ENCODE assay signal across 7 cellular contexts in the genomic region with DNA sequence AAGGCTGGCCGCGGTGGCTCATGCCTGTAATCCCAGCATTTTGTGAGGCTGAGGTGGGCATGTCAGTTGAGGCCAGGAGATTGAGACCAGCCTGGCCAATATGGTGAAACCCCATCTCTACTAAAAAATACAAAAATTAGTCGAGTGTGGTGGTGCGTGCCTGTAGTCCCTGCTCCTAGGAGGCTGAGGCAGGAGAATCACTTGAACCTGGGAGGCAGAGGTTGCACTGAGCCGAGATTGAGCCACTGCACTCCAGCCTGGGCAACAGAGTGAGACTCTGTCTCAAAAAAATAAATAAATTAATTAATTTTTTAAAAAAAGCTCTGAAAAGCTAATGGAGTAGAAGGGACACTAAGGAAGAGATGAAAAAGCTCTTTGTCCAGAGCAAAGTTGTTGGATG.
DNase-seq lines count a peak whose midpoint lies in the region; ATAC-seq, FAIRE-seq and TF ChIP-seq lines count a peak whose summit lies in the region.
"Not testable (repeated sequence)": the region's sequence is repeated elsewhere in the genome, so short reads cannot be mapped to it uniquely, and the experiment has no call there.

No MANE protein-coding gene starts in this region.

- H3K9me2 ChIP-seq in GM23338 (ENCODE audit: insufficient read depth): not testable (repeated sequence)

- not testable (repeated sequence) for ATAC-seq in GM23338; activated CD4-positive, alpha-beta T cell treated with anti-CD3 and anti-CD28 coated beads for 36 hours

- H2AFZ ChIP-seq in GM23338; astrocyte (ENCODE audit: low read depth, low read length): not testable (repeated sequence)

- H3F3A ChIP-seq in GM23338 (replicated peaks; ENCODE audit: low read depth): not testable (repeated sequence)

- H3K9ac ChIP-seq in astrocyte (ENCODE audit: low read length): not testable (repeated sequence)

- not testable (repeated sequence) for H3K79me2 ChIP-seq in GM23338 (replicated peaks; ENCODE audit: insufficient read depth); astrocyte (ENCODE audit: insufficient read depth, low read length)

- not testable (repeated sequence) for DNase-seq in GM23338 (ENCODE audit: low spot score); activated CD4-positive, alpha-beta T cell treated with anti-CD3 and anti-CD28 coated beads for 36 hours; astrocyte (ENCODE audit: low read depth); esophagus muscularis mucosa (ENCODE audit: extremely low spot score); osteocyte (ENCODE audit: extremely low spot score, unreplicated experiment); suprapubic skin (ENCODE audit: low spot score in 2 of 2)

- H3K4me1 ChIP-seq in GM23338 (ENCODE audit: insufficient read depth) (peaks cover 35% of the 10 kb centered on the region), esophagus muscularis mucosa (peaks cover 37 to 74% (median 69%) of the 10 kb centered on the region in 4 donors), suprapubic skin (peaks cover 41% of the 10 kb centered on the region)
- H3K4me1 ChIP-seq in astrocyte (ENCODE audit: insufficient read depth, low read length): not testable (repeated sequence)

- H3K27me3 Mint-ChIP-seq in GM23338 (ENCODE audit: insufficient read depth, low read depth, poor library complexity); activated CD4-positive, alpha-beta T cell treated with anti-CD3 and anti-CD28 coated beads for 36 hours; astrocyte (ENCODE audit: low read depth, unreplicated experiment); osteocyte (ENCODE audit: unreplicated experiment): not testable (repeated sequence)

- not testable (repeated sequence) for H3K4me3 ChIP-seq in GM23338; astrocyte (ENCODE audit: insufficient read depth, low read depth, low read length); esophagus muscularis mucosa; suprapubic skin

- not testable (repeated sequence) for FAIRE-seq in astrocyte (lab: Jason Lieb, UNC)

- H3K36me3 Mint-ChIP-seq in GM23338 (ENCODE audit: low read depth) (peaks cover 25% of the 10 kb centered on the region), osteocyte (ENCODE audit: unreplicated experiment) (peaks cover 17% of the 10 kb centered on the region)
- peaks cover 52% of the 10 kb centered on the region for H3K36me3 Mint-ChIP-seq in activated CD4-positive, alpha-beta T cell treated with anti-CD3 and anti-CD28 coated beads for 36 hours (ENCODE audit: low read depth)
- H3K36me3 Mint-ChIP-seq in astrocyte (ENCODE audit: low read depth, unreplicated experiment): not testable (repeated sequence)

- H3K9me3 Mint-ChIP-seq in GM23338; activated CD4-positive, alpha-beta T cell treated with anti-CD3 and anti-CD28 coated beads for 36 hours (ENCODE audit: low read depth); astrocyte (ENCODE audit: unreplicated experiment); osteocyte (ENCODE audit: unreplicated experiment): not testable (repeated sequence)

- 76% methylated on average over 5 of the region's 5 CpGs for WGBS in esophagus muscularis mucosa
- 84% methylated on average over 5 of the region's 5 CpGs for WGBS in suprapubic skin

- H3K9me3 ChIP-seq in astrocyte (ENCODE audit: insufficient read depth, low read depth, low read length); esophagus muscularis mucosa; suprapubic skin: not testable (repeated sequence)

- H3K27ac ChIP-seq in GM23338 (ENCODE audit: low read depth) (peak overlapping the region; percentile 21), astrocyte (ENCODE audit: low read depth, low read length) (peak overlapping the region; percentile 39), esophagus muscularis mucosa (replicated peaks in 1 of 4) (peak overlapping the region; percentile 73 to 83 (median 82)), layer of hippocampus (ENCODE audit: low read depth, low read length) (peak overlapping the region; percentile 80), suprapubic skin (peak overlapping the region; percentile 31)

- H3K4me1 Mint-ChIP-seq in GM23338 (peaks cover 34% of the 10 kb centered on the region), astrocyte (ENCODE audit: low read depth, unreplicated experiment) (peaks cover 23% of the 10 kb centered on the region), osteocyte (ENCODE audit: unreplicated experiment) (peaks cover 43% of the 10 kb centered on the region)
- H3K4me1 Mint-ChIP-seq in activated CD4-positive, alpha-beta T cell treated with anti-CD3 and anti-CD28 coated beads for 36 hours: peaks cover 67% of the 10 kb centered on the region

- H3K27ac Mint-ChIP-seq in GM23338 (peak overlapping the region; percentile 80; the same call in 1 of the 2 replicates), osteocyte (ENCODE audit: unreplicated experiment) (peak overlapping the region; percentile 69)
- H3K27ac Mint-ChIP-seq in activated CD4-positive, alpha-beta T cell treated with anti-CD3 and anti-CD28 coated beads for 36 hours: peak overlapping the region; percentile 64
- H3K27ac Mint-ChIP-seq in astrocyte (ENCODE audit: unreplicated experiment): not testable (repeated sequence)

- not testable (repeated sequence) for TF ChIP-seq CTCF in GM23338 (conservative IDR thresholded peaks at IDR 0.05; ENCODE audit: low read depth in 2 of 2); astrocyte (IDR thresholded peaks at IDR 0.05; ENCODE audit: insufficient read depth, low read depth, low read length); esophagus muscularis mucosa (IDR thresholded peaks at IDR 0.05); osteocyte (IDR thresholded peaks at IDR 0.05); suprapubic skin (IDR thresholded peaks at IDR 0.05)

- intact Hi-C loops in activated CD4-positive, alpha-beta T cell treated with anti-CD3 and anti-CD28 coated beads for 36 hours (cut with DNase I, micrococcal nuclease); esophagus muscularis mucosa (cut with DNase I): not testable (repeated sequence)

- TF ChIP-seq POLR2A in esophagus muscularis mucosa (IDR thresholded peaks at IDR 0.05; ENCODE audit: low read depth); suprapubic skin (IDR thresholded peaks at IDR 0.05): not testable (repeated sequence)

- POLR2A ChIA-PET in activated CD4-positive, alpha-beta T cell treated with anti-CD3 and anti-CD28 coated beads for 36 hours (lab: Charles Lee): interaction anchor here (0.6 to 1.0 kb wide), 2 partner anchors 49 to 74 kb away, joined by 3 to 5 read pairs; no protein-coding TSS in a partner anchor

- 0 out of 2 replicates have a peak overlapping the region, but pooled peaks have one; percentile 63 for H3K4me2 ChIP-seq in GM23338
- H3K4me2 ChIP-seq in astrocyte (ENCODE audit: low read length): peak overlapping the region; percentile 73

- H3K36me3 ChIP-seq in GM23338 (ENCODE audit: insufficient read depth); astrocyte (ENCODE audit: insufficient read depth, low read length); suprapubic skin: not testable (repeated sequence)
- peaks cover 0 to 12% (median 2%) of the 10 kb centered on the region in 4 donors for H3K36me3 ChIP-seq in esophagus muscularis mucosa

- H4K20me1 ChIP-seq in GM23338 (replicated peaks; ENCODE audit: insufficient read depth); astrocyte (ENCODE audit: insufficient read depth, low read length): not testable (repeated sequence)

- H3K27me3 ChIP-seq in GM23338 (ENCODE audit: insufficient read depth); astrocyte (ENCODE audit: insufficient read depth, low read length); esophagus muscularis mucosa; layer of hippocampus (ENCODE audit: control insufficient read depth, insufficient read depth, low read length); suprapubic skin: not testable (repeated sequence)

- H3K4me3 Mint-ChIP-seq in GM23338; activated CD4-positive, alpha-beta T cell treated with anti-CD3 and anti-CD28 coated beads for 36 hours; astrocyte (ENCODE audit: unreplicated experiment); osteocyte (ENCODE audit: unreplicated experiment): not testable (repeated sequence)

- TF ChIP-seq EP300 in esophagus muscularis mucosa (IDR thresholded peaks at IDR 0.05); suprapubic skin (IDR thresholded peaks at IDR 0.05): not testable (repeated sequence)

- CTCF ChIA-PET in activated CD4-positive, alpha-beta T cell treated with anti-CD3 and anti-CD28 coated beads for 36 hours (lab: Charles Lee): interaction anchor here (0.7 to 1.1 kb wide), 5 partner anchors 14 to 84 kb away, joined by 3 to 4 read pairs (median 3); no protein-coding TSS in a partner anchor

Comparison
In these comparisons a context has a peak if more than half of its experiments do, and no peak if none do; other contexts are left out.
1. H3K27ac ChIP-seq: peak in every context shown above with its lines; median percentile 82 in esophagus muscularis mucosa; 80 in layer of hippocampus; 39 in astrocyte; 31 in suprapubic skin; 21 in GM23338.